Comparison of ENCODE assay signal across 20 cellular contexts in the genomic region with DNA sequence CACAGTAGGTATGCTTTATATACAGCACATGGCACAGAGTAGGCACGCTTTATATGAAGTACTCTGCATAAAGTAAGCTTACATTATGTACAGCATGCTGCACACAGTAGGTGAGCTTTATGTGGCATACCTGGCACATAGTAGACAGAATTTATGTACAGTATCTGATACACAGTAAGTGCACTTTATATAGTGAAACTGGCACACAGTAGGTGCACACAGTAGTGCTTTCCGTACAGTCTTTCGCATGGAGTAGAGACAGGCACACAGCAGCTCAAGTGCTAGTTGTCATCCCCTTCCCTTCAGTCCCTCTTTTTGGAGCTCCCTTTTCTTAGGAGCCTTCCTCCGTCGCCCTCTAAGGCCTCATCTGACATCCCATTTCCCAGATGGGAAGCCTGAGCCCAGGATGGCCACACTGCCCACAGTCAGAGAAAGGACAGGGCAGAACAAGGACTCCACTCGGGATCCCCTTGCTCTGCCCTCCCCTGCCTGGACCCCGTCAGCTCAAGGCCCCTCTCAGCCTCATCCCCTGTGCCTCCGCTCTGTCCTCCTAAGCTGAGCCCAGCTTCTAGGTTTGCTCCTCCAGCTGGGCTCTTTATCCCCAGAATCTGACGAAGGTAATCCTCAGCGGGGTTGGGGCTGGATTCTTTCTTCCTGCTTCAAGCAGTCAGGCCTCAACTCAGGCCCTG. TPM values are rescaled to one million over a fixed set of nuclear protein-coding genes. Genes with fewer than 3 reads are reported as not detected.
A peak's percentile ranks its signal among the peaks of the same experiment; 100 is the strongest.
DNase-seq lines count a peak whose midpoint lies in the region; ATAC-seq, FAIRE-seq and TF ChIP-seq lines count a peak whose summit lies in the region.
"Had no signal": no experiment of that assay in that cellular context is flagged by ENCODE, and none has a peak within 500 bp of the region (broad histone marks: within the 10 kb centered on the region; RNA-seq: fewer than 3 reads in every experiment).

No MANE protein-coding gene starts in this region.

- FAIRE-seq in A549 (lab: Jason Lieb, UNC) = no peak
- FAIRE-seq: astrocyte, D721Med, G401.6, GM12892, islet of Langerhans had no signal

- no peak overlapping the region for H3K27ac Mint-ChIP-seq in activated T-cell treated with anti-CD3 and anti-CD28 coated beads, Interleukin-2, amount 50 U/mL, for 72 hours
- H3K27ac Mint-ChIP-seq: dendritic cell treated with granulocyte-macrophage colony-stimulating factor and Interleukin-4, amounts not matched to agents 40 ng/mL and 50 ng/mL, for 4 days had no signal

- TF ChIP-seq RAD21 in A549 (conservative IDR thresholded peaks at IDR 0.05 in 1 of 2, IDR thresholded peaks at IDR 0.05 in 1 of 2) = no peak

- no peaks in the 10 kb centered on the region for H3K9me3 ChIP-seq in A549
- H3K9me3 ChIP-seq in esophagus (ENCODE audit: control insufficient read depth in 2 of 2, insufficient read depth in 1 of 2, low read depth in 1 of 2, low read length in 1 of 2) = no peaks in the 10 kb centered on the region
- H3K9me3 ChIP-seq: ovary, SJSA1 had no signal

- peak overlapping the region; percentile 58 for H3K4me2 ChIP-seq in A549

- peaks cover 2 to 8% of the 10 kb centered on the region in 2 donors for H3K36me3 Mint-ChIP-seq in activated T-cell treated with anti-CD3 and anti-CD28 coated beads, Interleukin-2, amount 50 U/mL, for 72 hours (ENCODE audit: insufficient read depth in 2 of 2)

- H3K4me1 ChIP-seq in A549 (peaks cover 14% of the 10 kb centered on the region; the same call in 2 of the 3 replicates), esophagus (ENCODE audit: control insufficient read depth in 2 of 2, insufficient read depth in 2 of 2, low read length in 1 of 2) (peaks cover 8 to 15% of the 10 kb centered on the region in 2 donors), rectal smooth muscle tissue (ENCODE audit: control insufficient read depth, insufficient read depth, low read length) (peaks cover 13% of the 10 kb centered on the region)
- H3K4me1 ChIP-seq: SJSA1 had no signal

- no peak for TF ChIP-seq EP300 in A549 (IDR thresholded peaks at IDR 0.05)

- peaks cover 6 to 7% of the 10 kb centered on the region in 2 donors for H3K9me3 Mint-ChIP-seq in activated T-cell treated with anti-CD3 and anti-CD28 coated beads, Interleukin-2, amount 50 U/mL, for 72 hours
- H3K9me3 Mint-ChIP-seq: dendritic cell treated with granulocyte-macrophage colony-stimulating factor and Interleukin-4, amounts not matched to agents 40 ng/mL and 50 ng/mL, for 4 days had no signal

- H3K27ac ChIP-seq in A549 (peak overlapping the region; percentile 58 to 80), esophagus (ENCODE audit: low read depth in 2 of 2, low read length in 1 of 2) (peak overlapping the region; percentile 83 to 97), rectal smooth muscle tissue (ENCODE audit: low read depth, low read length) (peak overlapping the region; percentile 70)
- H3K27ac ChIP-seq: SJSA1 had no signal

- CTCF ChIA-PET in A549 (lab: Yijun Ruan, JAX) = interaction anchor here (1.0 kb wide), 1 partner anchor 41 kb away, joined by 3 read pairs; no protein-coding TSS in a partner anchor

- H3K9ac ChIP-seq in rectal smooth muscle tissue (ENCODE audit: low read length) = peak overlapping the region; percentile 1

- no peaks in the 10 kb centered on the region for H3K36me3 ChIP-seq in esophagus (ENCODE audit: control insufficient read depth in 2 of 2, insufficient read depth in 2 of 2, low read length in 1 of 2)
- H3K36me3 ChIP-seq in rectal smooth muscle tissue (ENCODE audit: control insufficient read depth, insufficient read depth, low read length) = no peaks in the 10 kb centered on the region
- H3K36me3 ChIP-seq: ovary, SJSA1 had no signal

- DNase-seq in A549 (ENCODE audit: low read depth in 1 of 2, low spot score in 1 of 2) (peak in 1 of 2 experiments; percentile 4), LoVo (ENCODE audit: low spot score) (peak; percentile 1), NCI-H2196 (lab: John Stamatoyannopoulos, UW; ENCODE audit: unreplicated experiment) (no peak)
- DNase-seq in activated T-cell treated with anti-CD3 and anti-CD28 coated beads, Interleukin-2, amount 50 U/mL, for 72 hours = no peak
- DNase-seq: HCEC 1CT, MM.1S, NCI-H187 had no signal

- no peak for TF ChIP-seq CTCF in A549 (IDR thresholded peaks at IDR 0.05)

- no peaks in the 10 kb centered on the region for H3K27me3 ChIP-seq in esophagus (ENCODE audit: control insufficient read depth in 1 of 2, insufficient read depth in 2 of 2, low read length in 2 of 2)
- no peaks in the 10 kb centered on the region for H3K27me3 ChIP-seq in rectal smooth muscle tissue (ENCODE audit: control insufficient read depth, insufficient read depth, low read length)
- H3K27me3 ChIP-seq: ovary, SJSA1 had no signal

- POLR2A ChIA-PET in A549 (lab: Yijun Ruan, JAX) = no interaction called here

- 62% methylated on average over 9 of the region's 10 CpGs for WGBS in A549 (ENCODE audit: missing lambda C conversion rate)
- WGBS in esophagus, 2 donors = 40 to 46% methylated on average over 10 of the region's 10 CpGs

- ATAC-seq in A549 = peak in 1 of 2 experiments; percentile 5; a peak in 2 of 6 replicates
- ATAC-seq in HG03045 (IDR thresholded peaks at IDR 0.05; ENCODE audit: unreplicated experiment) = no peak
- no peak for ATAC-seq in GM19452 (IDR thresholded peaks at IDR 0.05; ENCODE audit: unreplicated experiment)
- ATAC-seq in activated T-cell treated with anti-CD3 and anti-CD28 coated beads, Interleukin-2, amount 50 U/mL, for 72 hours (replicated peaks in 1 of 2) = no peak

- no peak for TF ChIP-seq POLR2A in A549 (IDR thresholded peaks at IDR 0.05; ENCODE audit: low read length)

- H3K4me1 Mint-ChIP-seq in activated T-cell treated with anti-CD3 and anti-CD28 coated beads, Interleukin-2, amount 50 U/mL, for 72 hours (ENCODE audit: low read depth) = peaks cover 5% of the 10 kb centered on the region

- H3K27me3 Mint-ChIP-seq in activated T-cell treated with anti-CD3 and anti-CD28 coated beads, Interleukin-2, amount 50 U/mL, for 72 hours (ENCODE audit: low read depth) = no peaks in the 10 kb centered on the region

- no peak overlapping the region for H3K4me3 ChIP-seq in A549
- no peak overlapping the region for H3K4me3 ChIP-seq in esophagus (ENCODE audit: low read depth in 1 of 2, low read length in 2 of 2)
- H3K4me3 ChIP-seq in rectal smooth muscle tissue (ENCODE audit: low read length) = peak overlapping the region; percentile 6
- H3K4me3 ChIP-seq: ovary, SJSA1 had no signal

- H3K4me3 Mint-ChIP-seq in activated T-cell treated with anti-CD3 and anti-CD28 coated beads, Interleukin-2, amount 50 U/mL, for 72 hours = no peak overlapping the region
- H3K4me3 Mint-ChIP-seq: dendritic cell treated with granulocyte-macrophage colony-stimulating factor and Interleukin-4, amounts not matched to agents 40 ng/mL and 50 ng/mL, for 4 days had no signal

TF ChIP-seq in A549, 52 proteins besides CTCF, POLR2A, EP300 and RAD21:
- TF ChIP-seq CHD4 (IDR thresholded peaks at IDR 0.05; ENCODE audit: borderline replicate concordance) (0 out of 2 replicates have a peak, but pooled peaks have one; percentile 10), ZFP36 (IDR thresholded peaks at IDR 0.05; ENCODE audit: borderline replicate concordance, partially characterized antibody) (no peak)
TF ChIP-seq in A549: peak in this region for 1.

RNA-seq across cellular contexts. Expression of gene CYP4F12, which starts 0.9 kb away (rescaled TPM):
- polyA plus RNA-seq in A549 (2011; rRNA removed) (12.8 and 12.9 TPM in 2 replicates), A549 (2017; fragmentation: RNase III; extraction: RNeasy Plus Mini Kit Qiagen cat#74134 plus additional on column Dnase treatment) (5.0 to 6.3 TPM (median 5.6 TPM) in 3 replicates), esophagus (10 to 100 TPM; 31.6 to 50.0 TPM)
- 2.9 and 3.2 TPM in 2 replicates for polyA plus RNA-seq in A549 (2012; cell fraction: cytosol; rRNA removed)
- 23.8 and 28.9 TPM in 2 replicates for polyA plus RNA-seq in A549 (2012; cell fraction: nucleus; rRNA removed)
- polyA minus RNA-seq in A549 (2011; rRNA and poly(A)+ RNA removed) = 27.2 and 27.4 TPM in 2 replicates
- total RNA-seq in activated T-cell treated with anti-CD3 and anti-CD28 coated beads, Interleukin-2, amount 50 U/mL, for 72 hours = under 1 TPM in 1 of 2 donors, not detected in 1; 0.16 TPM
- total RNA-seq: astrocyte, SJSA1 had no signal

RNA-seq across cellular contexts. Expression of gene CYP4F3, which starts 31.3 kb away (rescaled TPM):
- polyA plus RNA-seq in A549 (2011; rRNA removed) = 32.2 and 33.2 TPM in 2 replicates
- 6.6 and 7.4 TPM in 2 replicates for polyA plus RNA-seq in A549 (2012; cell fraction: cytosol; rRNA removed)
- polyA plus RNA-seq in A549 (2012; cell fraction: nucleus; rRNA removed) = 61.8 and 62.5 TPM in 2 replicates
- polyA plus RNA-seq in A549 (2017; fragmentation: RNase III; extraction: RNeasy Plus Mini Kit Qiagen cat#74134 plus additional on column Dnase treatment) = 7.1 to 10.4 TPM (median 8.9 TPM) in 3 replicates
- 86.8 and 95.2 TPM in 2 replicates for polyA minus RNA-seq in A549 (2011; rRNA and poly(A)+ RNA removed)
- polyA plus RNA-seq in esophagus = 10 to 100 TPM; 11.6 to 17.1 TPM
- total RNA-seq in activated T-cell treated with anti-CD3 and anti-CD28 coated beads, Interleukin-2, amount 50 U/mL, for 72 hours = 1 to 10 TPM in 1 of 2 donors, under 1 TPM in 1; 0.30 to 1.7 TPM
- total RNA-seq: astrocyte, SJSA1 had no signal

RNA-seq across cellular contexts. Expression of gene OR10H2, which starts 55.8 kb away (rescaled TPM):
- polyA plus RNA-seq in A549 (2011; rRNA removed) = not detected in 2 replicates
- not detected in 2 replicates for polyA plus RNA-seq in A549 (2012; cell fraction: cytosol; rRNA removed)
- 0.16 TPM in 1 of 2 replicates, not detected in the other for polyA plus RNA-seq in A549 (2012; cell fraction: nucleus; rRNA removed)
- polyA plus RNA-seq in A549 (2017; fragmentation: RNase III; extraction: RNeasy Plus Mini Kit Qiagen cat#74134 plus additional on column Dnase treatment) = not detected in 3 replicates
- not detected in 2 replicates for polyA minus RNA-seq in A549 (2011; rRNA and poly(A)+ RNA removed)
- polyA plus RNA-seq in esophagus = not detected
- not detected for total RNA-seq in activated T-cell treated with anti-CD3 and anti-CD28 coated beads, Interleukin-2, amount 50 U/mL, for 72 hours
- total RNA-seq: astrocyte, mononuclear cell, ovary, SJSA1 had no signal
- polyA plus RNA-seq: ovary had no signal

RNA-seq across cellular contexts. Expression of gene CYP4F8, which starts 57.0 kb away (rescaled TPM):
- polyA plus RNA-seq in A549 (2011; rRNA removed) = not detected in 2 replicates
- polyA plus RNA-seq in A549 (2012; cell fraction: cytosol; rRNA removed) = not detected in 2 replicates
- not detected in 2 replicates for polyA plus RNA-seq in A549 (2012; cell fraction: nucleus; rRNA removed)
- not detected in 3 replicates for polyA plus RNA-seq in A549 (2017; fragmentation: RNase III; extraction: RNeasy Plus Mini Kit Qiagen cat#74134 plus additional on column Dnase treatment)
- not detected in 2 replicates for polyA minus RNA-seq in A549 (2011; rRNA and poly(A)+ RNA removed)
- polyA plus RNA-seq in esophagus = under 1 TPM; 0.10 to 0.19 TPM
- not detected for total RNA-seq in activated T-cell treated with anti-CD3 and anti-CD28 coated beads, Interleukin-2, amount 50 U/mL, for 72 hours
- total RNA-seq: astrocyte, SJSA1 had no signal
- polyA plus RNA-seq: ovary had no signal
